ENCODE assay signal across 1 cellular context in genomic region chr19:3762501-3763459, GRCh38.
TF ChIP-seq lines count a peak whose summit lies in the region.

MRPL54 (plus strand) TSS chr19:3762682; CDS start chr19:3762701, 19 bp downstream.

TF ChIP-seq in HepG2, 621 proteins besides CTCF, POLR2A, EP300 and RAD21 (continued from another document and continues in another):
- TF ChIP-seq ZNF513 (CRISPR knock-in tag; conservative IDR thresholded peaks at IDR 0.05) (no peak), ZBTB43 (CRISPR knock-in tag; conservative IDR thresholded peaks at IDR 0.05) (no peak), IKZF5 (CRISPR knock-in tag; IDR thresholded peaks at IDR 0.05) (no peak; the same call in none of the 2 replicates), GABPB1 (CRISPR knock-in tag; IDR thresholded peaks at IDR 0.05) (peak; percentile 95), ZMYM4 (CRISPR knock-in tag; IDR thresholded peaks at IDR 0.05) (no peak; the same call in 1 of the 2 replicates), XBP1 (CRISPR knock-in tag; IDR thresholded peaks at IDR 0.05) (no peak), ZNF577 (CRISPR knock-in tag; IDR thresholded peaks at IDR 0.05; ENCODE audit: borderline replicate concordance, low read depth) (no peak), NONO (IDR thresholded peaks at IDR 0.05) (no peak), NONO (CRISPR knock-in tag; conservative IDR thresholded peaks at IDR 0.05) (no peak; the same call in 1 of the 2 replicates), PRDM4 (CRISPR knock-in tag; IDR thresholded peaks at IDR 0.05; ENCODE audit: borderline replicate concordance) (0 out of 2 replicates have a peak, but pooled peaks have one; percentile 45), E2F2 (CRISPR knock-in tag; IDR thresholded peaks at IDR 0.05; ENCODE audit: borderline replicate concordance) (no peak), ZNF780A (CRISPR knock-in tag; IDR thresholded peaks at IDR 0.05) (no peak), ZNF75D (CRISPR knock-in tag; IDR thresholded peaks at IDR 0.05; ENCODE audit: borderline replicate concordance) (no peak), FOXK1 (CRISPR knock-in tag; IDR thresholded peaks at IDR 0.05; ENCODE audit: borderline replicate concordance, low read depth) (0 out of 2 replicates have a peak, but pooled peaks have one; percentile 30), PAX8 (CRISPR knock-in tag; IDR thresholded peaks at IDR 0.05; ENCODE audit: borderline replicate concordance) (no peak), ZBTB4 (CRISPR knock-in tag; IDR thresholded peaks at IDR 0.05; ENCODE audit: borderline replicate concordance) (no peak), THAP11 (CRISPR knock-in tag; IDR thresholded peaks at IDR 0.05) (peak; percentile 97), ZNF770 (CRISPR knock-in tag; IDR thresholded peaks at IDR 0.05) (peak; percentile 17; the same call in 1 of the 2 replicates), ZNF670 (CRISPR knock-in tag; IDR thresholded peaks at IDR 0.05; ENCODE audit: borderline replicate concordance) (no peak), HMGXB3 (CRISPR knock-in tag; IDR thresholded peaks at IDR 0.05; ENCODE audit: borderline replicate concordance) (peak; percentile 57; the same call in 1 of the 2 replicates), AGO2 (optimal IDR thresholded peaks at IDR 0.05; ENCODE audit: low read depth, low read length) (peak; percentile 79), ZNF530 (CRISPR knock-in tag; IDR thresholded peaks at IDR 0.05; ENCODE audit: low read depth) (no peak), THRA (CRISPR knock-in tag; IDR thresholded peaks at IDR 0.05; ENCODE audit: borderline replicate concordance) (no peak), TOPORS (CRISPR knock-in tag; IDR thresholded peaks at IDR 0.05) (0 out of 2 replicates have a peak, but pooled peaks have one; percentile 39), ZNF678 (CRISPR knock-in tag; IDR thresholded peaks at IDR 0.05) (no peak), GLMP (CRISPR knock-in tag; IDR thresholded peaks at IDR 0.05; ENCODE audit: borderline replicate concordance) (no peak), MIER3 (CRISPR knock-in tag; IDR thresholded peaks at IDR 0.05; ENCODE audit: borderline replicate concordance) (peak; percentile 60; the same call in 1 of the 2 replicates), ZC3H13 (CRISPR knock-in tag; IDR thresholded peaks at IDR 0.05) (no peak), REPIN1 (CRISPR knock-in tag; IDR thresholded peaks at IDR 0.05; ENCODE audit: borderline replicate concordance, low read depth) (peak; percentile 86; the same call in 1 of the 2 replicates), ZNF280B (CRISPR knock-in tag; IDR thresholded peaks at IDR 0.05; ENCODE audit: borderline replicate concordance) (peak; percentile 75; the same call in 1 of the 2 replicates), ZNF556 (CRISPR knock-in tag; IDR thresholded peaks at IDR 0.05; ENCODE audit: borderline replicate concordance) (no peak), CREBL2 (CRISPR knock-in tag; IDR thresholded peaks at IDR 0.05; ENCODE audit: borderline replicate concordance) (peak; percentile 74; the same call in 1 of the 2 replicates)
